8 cellular contexts compared by ENCODE assay signal in the genomic region with DNA sequence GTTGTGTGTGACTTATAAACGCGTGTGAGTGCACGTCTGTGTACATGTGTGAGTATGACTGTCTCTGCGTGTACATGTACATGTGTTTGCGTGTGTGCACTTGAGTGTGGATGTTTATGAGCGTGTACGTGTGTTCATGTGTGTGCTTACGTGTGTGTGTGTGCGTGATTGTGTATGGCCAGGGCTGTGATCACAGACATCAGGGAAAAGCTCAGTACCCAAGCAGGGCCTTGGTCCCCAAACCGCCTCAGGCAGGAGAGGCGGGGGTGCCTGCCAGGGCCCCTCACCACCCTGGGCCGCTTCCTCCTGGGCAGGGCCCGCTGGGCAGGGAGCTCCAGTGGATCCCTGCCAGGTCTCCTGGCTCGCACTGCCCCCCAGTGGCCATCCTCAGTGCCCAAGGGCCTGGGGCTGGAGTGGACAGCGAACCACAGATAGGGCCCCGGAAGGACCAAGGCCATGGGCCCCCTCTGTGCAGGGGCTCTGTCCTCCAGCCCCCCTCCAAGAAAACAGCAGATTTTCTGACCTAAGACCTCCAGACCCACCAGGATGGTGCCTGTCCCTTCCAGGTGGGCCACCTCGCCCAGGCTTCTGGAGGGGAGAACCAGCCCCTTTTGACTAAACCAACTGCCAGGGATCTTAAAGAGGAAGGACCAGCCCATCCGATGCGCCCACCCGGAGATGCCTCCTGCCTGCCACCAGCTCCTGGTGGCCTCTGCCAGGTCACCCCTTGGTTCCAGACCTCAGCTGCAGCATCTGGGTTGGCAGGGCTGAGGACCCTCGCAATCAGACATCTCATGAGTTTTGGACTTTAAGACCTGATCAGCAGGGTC.
DNase-seq lines count a peak whose midpoint lies in the region; ATAC-seq and TF ChIP-seq lines count a peak whose summit lies in the region.

No MANE protein-coding gene starts in this region.

- H3K27me3 ChIP-seq in lower lobe of right lung (ENCODE audit: low read depth) (peaks cover 10% of the 10 kb centered on the region), testis (no peaks in the 10 kb centered on the region)

- no peaks in the 10 kb centered on the region for H3K36me3 ChIP-seq in lower lobe of right lung
- no peaks in the 10 kb centered on the region for H3K36me3 ChIP-seq in testis (ENCODE audit: low read depth, missing control alignments)

- H3K36me3 Mint-ChIP-seq in activated T-helper 2 cell treated with anti-CD3 and anti-CD28 coated beads, Interferon-gamma antibody, Interleukin-2, Interleukin-4, amounts not matched to agents 10 μg/mL and 5 μg/mL and 100 μg/mL, durations not matched to agents 14 hours and 24 hours and 36 hours (ENCODE audit: low read depth) = no peaks in the 10 kb centered on the region

- no peak overlapping the region for H3K4me3 ChIP-seq in AG10803 (ENCODE audit: low read length)
- no peak overlapping the region for H3K4me3 ChIP-seq in lower lobe of right lung
- no peak overlapping the region for H3K4me3 ChIP-seq in testis

- no peak overlapping the region for H3K4me3 Mint-ChIP-seq in activated T-helper 2 cell treated with anti-CD3 and anti-CD28 coated beads, Interferon-gamma antibody, Interleukin-2, Interleukin-4, amounts not matched to agents 10 μg/mL and 5 μg/mL and 100 μg/mL, durations not matched to agents 14 hours and 24 hours and 36 hours (ENCODE audit: low read depth)

- H3K4me1 ChIP-seq in lower lobe of right lung (no peaks in the 10 kb centered on the region), testis (no peaks in the 10 kb centered on the region)

- TF ChIP-seq POLR2A in testis (IDR thresholded peaks at IDR 0.05) = no peak

- no peak overlapping the region for H3K27ac Mint-ChIP-seq in activated T-helper 2 cell treated with anti-CD3 and anti-CD28 coated beads, Interferon-gamma antibody, Interleukin-2, Interleukin-4, amounts not matched to agents 10 μg/mL and 5 μg/mL and 100 μg/mL, durations not matched to agents 14 hours and 24 hours and 36 hours

- H3K27ac ChIP-seq in lower lobe of right lung = no peak overlapping the region
- H3K27ac ChIP-seq in testis = no peak overlapping the region

- peak; percentile 59 for TF ChIP-seq CTCF in AG10803 (conservative IDR thresholded peaks at IDR 0.05; ENCODE audit: low read length)
- TF ChIP-seq CTCF in GM12873 (IDR thresholded peaks at IDR 0.05; ENCODE audit: insufficient read depth, low read depth, low read length, missing control alignments) = peak; percentile 45
- TF ChIP-seq CTCF in lower lobe of right lung (IDR thresholded peaks at IDR 0.05) = peak; percentile 71
- peak; percentile 50 to 56 (median 55) for TF ChIP-seq CTCF in testis (IDR thresholded peaks at IDR 0.05)

- ATAC-seq in lower lobe of right lung = peak; percentile 67 to 69
- no peak for ATAC-seq in HG02981 (IDR thresholded peaks at IDR 0.05; ENCODE audit: unreplicated experiment)

- H3K9me3 ChIP-seq in lower lobe of right lung (no peaks in the 10 kb centered on the region), testis (no peaks in the 10 kb centered on the region)

- no peaks in the 10 kb centered on the region for H3K27me3 Mint-ChIP-seq in activated T-helper 2 cell treated with anti-CD3 and anti-CD28 coated beads, Interferon-gamma antibody, Interleukin-2, Interleukin-4, amounts not matched to agents 10 μg/mL and 5 μg/mL and 100 μg/mL, durations not matched to agents 14 hours and 24 hours and 36 hours (ENCODE audit: low read depth)

- 82 to 96% methylated on average over 10 to 21 of the region's 21 CpGs for WGBS in testis, 2 donors

- no peaks in the 10 kb centered on the region for H3K9me3 Mint-ChIP-seq in activated T-helper 2 cell treated with anti-CD3 and anti-CD28 coated beads, Interferon-gamma antibody, Interleukin-2, Interleukin-4, amounts not matched to agents 10 μg/mL and 5 μg/mL and 100 μg/mL, durations not matched to agents 14 hours and 24 hours and 36 hours

- intact Hi-C loops in lower lobe of right lung (cut with DNase I) = no loop called here
- intact Hi-C loops in testis (cut with DNase I; ENCODE audit: low total_unique reads) = no loop called here
- intact Hi-C loops in activated T-helper 2 cell treated with anti-CD3 and anti-CD28 coated beads, Interferon-gamma antibody, Interleukin-2, Interleukin-4, amounts not matched to agents 10 μg/mL and 5 μg/mL and 100 μg/mL, durations not matched to agents 14 hours and 24 hours and 36 hours (cut with micrococcal nuclease) = loop anchor here (10.0 kb wide), 1 partner anchor 380 kb away; no protein-coding TSS in a partner anchor

- peak; percentile 17 for DNase-seq in AG10803 (ENCODE audit: low read depth)
- DNase-seq in NCI-H774 (lab: John Stamatoyannopoulos, UW) = peak; percentile 26
- DNase-seq in cerebellar cortex (ENCODE audit: low spot score) = peak; percentile 38
- DNase-seq in lower lobe of right lung = peak; percentile 69
- DNase-seq in testis = peak; percentile 64
- DNase-seq in activated T-helper 2 cell treated with anti-CD3 and anti-CD28 coated beads, Interferon-gamma antibody, Interleukin-2, Interleukin-4, amounts not matched to agents 10 μg/mL and 5 μg/mL and 100 μg/mL, durations not matched to agents 14 hours and 24 hours and 36 hours (ENCODE audit: low spot score) = no peak

- no peaks in the 10 kb centered on the region for H3K4me1 Mint-ChIP-seq in activated T-helper 2 cell treated with anti-CD3 and anti-CD28 coated beads, Interferon-gamma antibody, Interleukin-2, Interleukin-4, amounts not matched to agents 10 μg/mL and 5 μg/mL and 100 μg/mL, durations not matched to agents 14 hours and 24 hours and 36 hours (ENCODE audit: low read depth)
